In genomic region chr1:82086739-82087138, GRCh38 we compare ENCODE assay signal across 19 cellular contexts.
DNase-seq lines count a peak whose midpoint lies in the region; ATAC-seq and TF ChIP-seq lines count a peak whose summit lies in the region.
"Had no signal": no experiment of that assay in that cellular context is flagged by ENCODE, and none has a peak within 500 bp of the region (broad histone marks: within the 10 kb centered on the region; RNA-seq: fewer than 3 reads in every experiment).

No MANE protein-coding gene starts in this region.

- POLR2A ChIA-PET in OCI-LY7 (lab: Charles Lee) = interaction anchor here (1.6 kb wide), 1 partner anchor 9 kb away, joined by 8 read pairs; no protein-coding TSS in a partner anchor

- no peak overlapping the region for H2AFZ ChIP-seq in OCI-LY7 (ENCODE audit: low read length)

- intact Hi-C loops in OCI-LY7 (cut with micrococcal nuclease; ENCODE audit: unreplicated experiment) = loop anchor here (5.0 kb wide), 1 partner anchor 81 kb away; no protein-coding TSS in a partner anchor

- no peaks in the 10 kb centered on the region for H3K9me3 ChIP-seq in OCI-LY7 (ENCODE audit: low read length)
- H3K9me3 ChIP-seq: breast epithelium, HAP-1, left lung, thoracic aorta had no signal

- H3K4me3 ChIP-seq in fibroblast of mammary gland (ENCODE audit: control insufficient read depth, low read depth, low read length) (no peak overlapping the region), OCI-LY7 (ENCODE audit: low read depth, low read length, poor library complexity, severe bottlenecking) (no peak overlapping the region)
- H3K4me3 ChIP-seq: breast epithelium, HAP-1, left lung, thoracic aorta had no signal

- no peaks in the 10 kb centered on the region for H3K79me2 ChIP-seq in OCI-LY7 (ENCODE audit: insufficient read depth, low read depth, low read length)

- DNase-seq in EH (ENCODE audit: low read depth) (peak; percentile 8), M059J (ENCODE audit: low read depth) (peak; percentile 50), fibroblast of mammary gland (ENCODE audit: low read depth) (peak; percentile 17), renal cortical epithelial cell (ENCODE audit: low read depth) (peak; percentile 35), OCI-LY7 (ENCODE audit: low spot score) (no peak)
- DNase-seq in stimulated activated CD4-positive, alpha-beta T cell treated with anti-CD3 and anti-CD28 coated beads, Interleukin-12 subunit alpha, Interleukin-12 subunit beta, amount 100 ng/mL, for 4 hours = no peak
- DNase-seq: activated CD4-positive, alpha-beta T cell treated with anti-CD3 and anti-CD28 coated beads for 4 hours; left lung; NCI-H2081 treated with DMSO at 0.1 percent for 48 hours; occipital lobe; right cardiac atrium had no signal

- no peaks in the 10 kb centered on the region for H3K9me2 ChIP-seq in OCI-LY7 (ENCODE audit: insufficient read depth, low read length)

- H4K20me1 ChIP-seq in OCI-LY7 (ENCODE audit: insufficient read depth, low read length) = no peaks in the 10 kb centered on the region

- no peak overlapping the region for H3K27ac ChIP-seq in OCI-LY7 (ENCODE audit: low read depth, low read length, poor library complexity, severe bottlenecking)
- H3K27ac ChIP-seq: breast epithelium, HL-60, left lung, thoracic aorta had no signal

- TF ChIP-seq CTCF in fibroblast of mammary gland (conservative IDR thresholded peaks at IDR 0.05; ENCODE audit: control insufficient read depth, insufficient read depth, low read depth, low read length) (no peak), OCI-LY7 (conservative IDR thresholded peaks at IDR 0.05; ENCODE audit: low read length) (no peak)

- H3K4me2 ChIP-seq in OCI-LY7 (ENCODE audit: low read length) = no peak overlapping the region

- H3K36me3 ChIP-seq in OCI-LY7 (ENCODE audit: insufficient read depth, low read length) = no peaks in the 10 kb centered on the region
- H3K36me3 ChIP-seq: breast epithelium, HAP-1, left lung, thoracic aorta had no signal

- CTCF ChIA-PET in OCI-LY7 (lab: Charles Lee; ENCODE audit: unreplicated experiment) = no interaction called here

- ATAC-seq in GM21390 (IDR thresholded peaks at IDR 0.05; ENCODE audit: unreplicated experiment) = no peak
- no peak for ATAC-seq in HG03196 (IDR thresholded peaks at IDR 0.05; ENCODE audit: unreplicated experiment)
- ATAC-seq: activated T-helper 17 cell treated with anti-CD3 and anti-CD28 coated beads, Interleukin-2, amount 50 U/mL, for 72 hours; left lung; stimulated activated memory B cell treated with anti-CD40 and anti-IgM and Interleukin-4, amounts not matched to agents 10 μg/mL and 1 μg/mL and 100 μg/mL, for 72 hours had no signal

- no peaks in the 10 kb centered on the region for H3K4me1 ChIP-seq in OCI-LY7 (ENCODE audit: insufficient read depth, low read length, poor library complexity, severe bottlenecking)
- H3K4me1 ChIP-seq: breast epithelium, HAP-1, left lung had no signal

- no TSS peak for BruUV-seq in OCI-LY7 (replicated peaks; lab: Mats Ljungman, UMichigan)

Comparison
In these comparisons a context has a peak if more than half of its experiments do, and no peak if none do; other contexts are left out.
1. DNase-seq: peak in EH (single experiment), M059J (single experiment), fibroblast of mammary gland (single experiment) and renal cortical epithelial cell (single experiment); none in stimulated activated CD4-positive, alpha-beta T cell treated with anti-CD3 and anti-CD28 coated beads, Interleukin-12 subunit alpha, Interleukin-12 subunit beta, amount 100 ng/mL, for 4 hours (single experiment) and OCI-LY7 (single experiment).